Comparison of ENCODE assay signal across 8 cellular contexts in genomic region chr9:112174965-112175795, GRCh38. TPM values are rescaled to one million over a fixed set of nuclear protein-coding genes. Genes with fewer than 3 reads are reported as not detected.
A peak's percentile ranks its signal among the peaks of the same experiment; 100 is the strongest.
DNase-seq lines count a peak whose midpoint lies in the region; ATAC-seq and TF ChIP-seq lines count a peak whose summit lies in the region.

SUSD1 (minus strand) TSS chr9:112175297; CDS start chr9:112175235, 62 bp downstream.

- no peak for TF ChIP-seq POLR2A in ovary (IDR thresholded peaks at IDR 0.05)

- intact Hi-C loops in ovary (cut with DNase I), result no loop called here

- TF ChIP-seq CTCF in GM13976 (IDR thresholded peaks at IDR 0.05; ENCODE audit: borderline replicate concordance, control extremely low read depth, extremely low read depth, insufficient read depth, missing control alignments) (no peak), ovary (IDR thresholded peaks at IDR 0.05) (no peak)

- no peaks in the 10 kb centered on the region for H3K36me3 ChIP-seq in ovary

- H3K9me3 ChIP-seq in ovary, result no peaks in the 10 kb centered on the region

- peak within 1 kb of the TSS; percentile 59 for H3K4me3 ChIP-seq in ovary

- 3 to 13% (median 5%) methylated on average over 20 to 88 of the region's 88 CpGs for WGBS in ovary, 3 donors

- H3K4me1 ChIP-seq in ovary (ENCODE audit: insufficient read depth), result no peaks in the 10 kb centered on the region

- DNase-seq in A172 (ENCODE audit: low spot score), result no peak
- peak; percentile 75 for DNase-seq in GM13976 (ENCODE audit: low spot score)
- peak; percentile 15 for DNase-seq in NCI-H2171 treated with DMSO at 0.1 percent for 48 hours (lab: John Stamatoyannopoulos, UW)
- DNase-seq in activated effector memory CD4-positive, alpha-beta T cell treated with Interleukin-2 at 50 U/mL for 16 hours, result peak; percentile 34
- DNase-seq in glomerular visceral epithelial cell (ENCODE audit: extremely low spot score), result peak; percentile 28
- peak in 3 of 5 donors; percentile 20 to 37 (median 36) for DNase-seq in ovary
- DNase-seq in OCI-M2 (lab: John Stamatoyannopoulos, UW; ENCODE audit: unreplicated experiment), result no peak

- no peak for TF ChIP-seq EP300 in ovary (IDR thresholded peaks at IDR 0.05)

- in situ Hi-C loops in GM13976 (cut with MboI; ENCODE audit: low sequenced_read_pairs, unreplicated experiment), result no loop called here

- H3K27ac ChIP-seq in ovary, result no peak within 1 kb of the TSS

- H3K27me3 ChIP-seq in ovary, result no peaks in the 10 kb centered on the region

- peak; percentile 57 for ATAC-seq in HG02678 (IDR thresholded peaks at IDR 0.05; ENCODE audit: unreplicated experiment)

RNA-seq across cellular contexts. Expression of gene SUSD1, which starts in this region (rescaled TPM):
- 15.4 and 18.2 TPM in 2 replicates for total RNA-seq in A172 (2014; rRNA removed; shearing (Covaris generic))
- total RNA-seq in ovary, result 1 to 10 TPM; 1.4 to 5.4 (median 3.4) TPM
- 10 to 100 TPM in 1 of 2 donors, 1 to 10 TPM in 1; 1.1 to 21.0 TPM for polyA plus RNA-seq in ovary

Comparison
In these comparisons a context has a peak if more than half of its experiments do, and no peak if none do; other contexts are left out.
1. DNase-seq: peak in GM13976 (single experiment), NCI-H2171 treated with DMSO at 0.1 percent for 48 hours (single experiment), activated effector memory CD4-positive, alpha-beta T cell treated with Interleukin-2 at 50 U/mL for 16 hours (single experiment), glomerular visceral epithelial cell (single experiment) and ovary (3 of 5); none in A172 (single experiment) and OCI-M2 (single experiment).